ENCODE assay signal across 13 cellular contexts in the genomic region with DNA sequence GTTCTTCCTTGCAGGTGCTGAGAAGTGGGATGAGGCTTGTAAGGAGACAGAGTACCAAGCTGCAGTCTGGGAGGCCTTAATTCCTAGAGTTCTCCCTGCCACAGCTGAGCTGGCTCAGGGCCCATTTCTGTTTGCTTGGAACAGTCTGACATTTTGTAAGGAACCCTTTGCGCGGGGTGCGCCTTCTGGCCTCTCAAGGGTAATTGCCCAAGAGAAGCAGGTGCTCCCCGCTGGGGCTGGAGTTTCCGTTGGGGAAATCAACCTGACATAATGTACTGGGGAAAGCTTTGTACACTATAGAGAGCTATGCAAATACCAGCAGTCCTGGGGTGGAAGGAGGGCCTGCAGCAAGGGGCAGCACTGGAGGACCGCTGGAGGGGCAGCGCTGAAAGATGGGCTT.
A peak's percentile ranks its signal among the peaks of the same experiment; 100 is the strongest.
DNase-seq lines count a peak whose midpoint lies in the region; ATAC-seq and TF ChIP-seq lines count a peak whose summit lies in the region.
"Had no signal": no experiment of that assay in that cellular context is flagged by ENCODE, and none has a peak within 500 bp of the region (broad histone marks: within the 10 kb centered on the region; RNA-seq: fewer than 3 reads in every experiment).

No MANE protein-coding gene starts in this region.

- peaks cover 8% of the 10 kb centered on the region for H3K4me1 ChIP-seq in H9 (ENCODE audit: insufficient read depth, low read length)
- H3K4me1 ChIP-seq in naive thymus-derived CD4-positive, alpha-beta T cell (ENCODE audit: control insufficient read depth in 2 of 2, insufficient read depth in 2 of 2, low read length in 2 of 2), result no peaks in the 10 kb centered on the region

- no peak overlapping the region for H2BK5ac ChIP-seq in H9 (ENCODE audit: insufficient read length, low read length)

- H3K27me3 Mint-ChIP-seq in Calu3 (ENCODE audit: unreplicated experiment) (no peaks in the 10 kb centered on the region), nephron (ENCODE audit: low read depth) (no peaks in the 10 kb centered on the region), H9 (ENCODE audit: low read depth) (no peaks in the 10 kb centered on the region; the same call in 1 of the 2 replicates)
- no peaks in the 10 kb centered on the region for H3K27me3 Mint-ChIP-seq in naive thymus-derived CD4-positive, alpha-beta T cell

- BruUV-seq in Calu3 (replicated peaks; lab: Mats Ljungman, UMichigan), result no TSS peak

- H3K27ac ChIP-seq in H9 (ENCODE audit: insufficient read length, low read depth, low read length), result no peak overlapping the region
- H3K27ac ChIP-seq in naive thymus-derived CD4-positive, alpha-beta T cell (ENCODE audit: low read depth, low read length), result no peak overlapping the region
- H3K27ac ChIP-seq: vagina had no signal

- H4K91ac ChIP-seq in H9 (ENCODE audit: insufficient read length, low read depth, low read length), result no peak overlapping the region

- H4K8ac ChIP-seq in H9 (replicated peaks; ENCODE audit: insufficient read length, low read depth, low read length), result no peak overlapping the region

- H3K14ac ChIP-seq in H9 (ENCODE audit: insufficient read depth, low read length), result no peak overlapping the region

- H2AFZ ChIP-seq in H9 (ENCODE audit: low read length), result no peak overlapping the region

- H3K9me3 ChIP-seq in H9 (ENCODE audit: control insufficient read depth, low read depth, low read length), result no peaks in the 10 kb centered on the region
- H3K9me3 ChIP-seq in naive thymus-derived CD4-positive, alpha-beta T cell (ENCODE audit: control insufficient read depth in 2 of 3, low read length in 3 of 3), result no peaks in the 10 kb centered on the region
- H3K9me3 ChIP-seq: vagina had no signal

- DNase-seq in Calu3 (no peak), NCI-H146 treated with DMSO at 0.1 percent for 48 hours (lab: John Stamatoyannopoulos, UW; ENCODE audit: unreplicated experiment) (peak; percentile 66), NCI-H774 (lab: John Stamatoyannopoulos, UW) (peak; percentile 70), H9 (no peak), CD1c-positive myeloid dendritic cell (ENCODE audit: extremely low spot score) (no peak), NCI-H226 (no peak)
- DNase-seq in naive thymus-derived CD4-positive, alpha-beta T cell, result no peak
- DNase-seq: activated CD4-positive, alpha-beta T cell treated with anti-CD3 and anti-CD28 coated beads for 48 hours; AML-193; erythroblast; NCI-H1048 had no signal

- H3K9ac ChIP-seq in H9 (ENCODE audit: extremely low read depth, insufficient read length, low read length), result no peak overlapping the region

- no peaks in the 10 kb centered on the region for H3K23me2 ChIP-seq in H9 (ENCODE audit: insufficient read length, low read depth, low read length, poor library complexity, severe bottlenecking)

- CTCF ChIA-PET in Calu3 (lab: Charles Lee), result no interaction called here
- CTCF ChIA-PET in naive thymus-derived CD4-positive, alpha-beta T cell (lab: Charles Lee), result no interaction called here

- H4K5ac ChIP-seq in H9 (ENCODE audit: insufficient read length, low read depth, low read length), result no peak overlapping the region

- H3K36me3 ChIP-seq in naive thymus-derived CD4-positive, alpha-beta T cell (ENCODE audit: control insufficient read depth in 2 of 3, insufficient read depth in 3 of 3, low read length in 3 of 3), result no peaks in the 10 kb centered on the region
- H3K36me3 ChIP-seq: vagina had no signal

- H3K9me3 Mint-ChIP-seq in Calu3 (ENCODE audit: low read depth, unreplicated experiment) (no peaks in the 10 kb centered on the region), nephron (no peaks in the 10 kb centered on the region), H9 (no peaks in the 10 kb centered on the region)
- no peaks in the 10 kb centered on the region for H3K9me3 Mint-ChIP-seq in naive thymus-derived CD4-positive, alpha-beta T cell

- H2AK5ac ChIP-seq in H9 (ENCODE audit: insufficient read length, low read length), result no peak overlapping the region

- H3K27ac Mint-ChIP-seq in Calu3 (ENCODE audit: unreplicated experiment) (peak overlapping the region; percentile 45), nephron (peak overlapping the region in 2 of 3 experiments; percentile 55 to 62), H9 (peak overlapping the region in 1 of 3 experiments; percentile 39; a peak in 1 of 7 replicates)
- peak overlapping the region in 1 of 9 donors; percentile 46 for H3K27ac Mint-ChIP-seq in naive thymus-derived CD4-positive, alpha-beta T cell

- H3K4me3 Mint-ChIP-seq in Calu3 (ENCODE audit: low read depth, unreplicated experiment) (no peak overlapping the region), nephron (no peak overlapping the region), H9 (no peak overlapping the region)
- no peak overlapping the region for H3K4me3 Mint-ChIP-seq in naive thymus-derived CD4-positive, alpha-beta T cell

- H3K4me2 ChIP-seq in H9 (ENCODE audit: insufficient read depth, insufficient read length, low read length), result no peak overlapping the region

- no peak overlapping the region for H3T11ph ChIP-seq in H9 (ENCODE audit: low read length)

- POLR2A ChIA-PET in naive thymus-derived CD4-positive, alpha-beta T cell (lab: Charles Lee), result no interaction called here

- H3K27me3 ChIP-seq in H9 (ENCODE audit: insufficient read depth, low read length), result no peaks in the 10 kb centered on the region
- H3K27me3 ChIP-seq in naive thymus-derived CD4-positive, alpha-beta T cell (ENCODE audit: control insufficient read depth in 2 of 2, insufficient read depth in 2 of 2, low read length in 2 of 2), result no peaks in the 10 kb centered on the region
- H3K27me3 ChIP-seq: vagina had no signal

- peaks cover 30% of the 10 kb centered on the region for H3K36me3 Mint-ChIP-seq in Calu3 (ENCODE audit: insufficient read depth, unreplicated experiment)
- no peaks in the 10 kb centered on the region for H3K36me3 Mint-ChIP-seq in nephron (ENCODE audit: low read depth)
- H3K36me3 Mint-ChIP-seq in H9 (ENCODE audit: insufficient read depth in 1 of 3, low read depth in 3 of 3), result peaks cover 0 to 2% (median 0%) of the 10 kb centered on the region in 3 experiments; a peak in 1 of 7 replicates
- H3K36me3 Mint-ChIP-seq in naive thymus-derived CD4-positive, alpha-beta T cell, result peaks cover 0 to 10% (median 4%) of the 10 kb centered on the region in 5 donors

- no peaks in the 10 kb centered on the region for H3K79me1 ChIP-seq in H9 (ENCODE audit: insufficient read depth, low read depth, low read length, poor library complexity, severe bottlenecking)

- H3K56ac ChIP-seq in H9 (ENCODE audit: insufficient read length, low read depth, low read length), result no peak overlapping the region

- peaks cover 75% of the 10 kb centered on the region for H3K4me1 Mint-ChIP-seq in Calu3 (ENCODE audit: low read depth, unreplicated experiment)
- peaks cover 66% of the 10 kb centered on the region for H3K4me1 Mint-ChIP-seq in nephron
- H3K4me1 Mint-ChIP-seq in H9, result peaks cover 57 to 71% of the 10 kb centered on the region in 2 experiments
- H3K4me1 Mint-ChIP-seq in naive thymus-derived CD4-positive, alpha-beta T cell, result peaks cover 0 to 21% (median 14%) of the 10 kb centered on the region in 7 donors

- no peak overlapping the region for H2BK15ac ChIP-seq in H9 (ENCODE audit: low read depth, low read length)

- H2BK120ac ChIP-seq in H9 (ENCODE audit: low read depth, low read length, poor library complexity, severe bottlenecking), result no peak overlapping the region

- ATAC-seq in naive thymus-derived CD4-positive, alpha-beta T cell, result no peak

- TF ChIP-seq CTCF in Calu3 (IDR thresholded peaks at IDR 0.05; ENCODE audit: unreplicated experiment), result no peak
- no peak for TF ChIP-seq CTCF in nephron (IDR thresholded peaks at IDR 0.05; ENCODE audit: unreplicated experiment in 3 of 3)
- no peak for TF ChIP-seq CTCF in H9 (conservative IDR thresholded peaks at IDR 0.05)

- H3K4me3 ChIP-seq in naive thymus-derived CD4-positive, alpha-beta T cell (ENCODE audit: low read length), result no peak overlapping the region
- H3K4me3 ChIP-seq: vagina had no signal

- no CpG with 5 or more reads among the region's 7 CpGs for WGBS in H9 (ENCODE audit: extremely low coverage, insufficient read length, low lambda C conversion rate)

- no peak overlapping the region for H2BK20ac ChIP-seq in H9 (ENCODE audit: low read depth, low read length, poor library complexity, severe bottlenecking)

- H3K18ac ChIP-seq in H9 (ENCODE audit: insufficient read length, low read depth, low read length), result no peak overlapping the region

- no peak overlapping the region for H3K4ac ChIP-seq in H9 (ENCODE audit: low read depth, low read length)

- H3K79me2 ChIP-seq in H9 (ENCODE audit: insufficient read depth, low read length), result no peaks in the 10 kb centered on the region

- H3K23ac ChIP-seq in H9 (ENCODE audit: insufficient read length, low read depth, low read length), result no peak overlapping the region

- intact Hi-C loops in Calu3 (cut with micrococcal nuclease; ENCODE audit: unreplicated experiment), result no loop called here
- intact Hi-C loops in naive thymus-derived CD4-positive, alpha-beta T cell (cut with micrococcal nuclease), result no loop called here

- no peaks in the 10 kb centered on the region for H4K20me1 ChIP-seq in H9 (ENCODE audit: control insufficient read depth, insufficient read depth, insufficient read length)

- H2BK12ac ChIP-seq in H9 (ENCODE audit: insufficient read length, low read depth, low read length), result no peak overlapping the region

Comparison
In these comparisons a context has a peak if more than half of its experiments do, and no peak if none do; other contexts are left out.
1. DNase-seq: peak in NCI-H146 treated with DMSO at 0.1 percent for 48 hours (single experiment) and NCI-H774 (single experiment); none in Calu3 (single experiment), H9 (single experiment), naive thymus-derived CD4-positive, alpha-beta T cell (0 of 9), CD1c-positive myeloid dendritic cell (single experiment) and NCI-H226 (single experiment).